ENCODE assay signal across 11 cellular contexts in the genomic region with DNA sequence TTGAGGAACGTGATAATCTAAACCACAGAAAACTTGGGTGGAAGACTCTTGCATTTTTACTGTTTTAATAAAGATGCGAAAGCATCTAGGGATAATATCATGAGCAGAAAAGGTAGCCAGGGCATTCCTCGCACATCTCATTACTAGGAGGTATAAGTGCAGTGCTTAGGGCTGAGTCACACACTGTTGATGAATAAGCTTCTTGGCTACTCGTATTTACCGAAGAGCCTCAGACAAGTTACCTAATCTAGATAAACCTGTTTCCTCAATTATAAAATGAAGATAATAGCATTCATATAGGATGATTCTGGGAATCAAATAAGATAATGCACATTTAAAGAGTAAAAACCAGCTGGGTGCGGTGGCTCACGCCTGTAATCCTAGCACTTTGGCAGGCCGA. TPM values are rescaled to one million over a fixed set of nuclear protein-coding genes. Genes with fewer than 3 reads are reported as not detected.
DNase-seq lines count a peak whose midpoint lies in the region; ATAC-seq and TF ChIP-seq lines count a peak whose summit lies in the region.
"Had no signal": no experiment of that assay in that cellular context is flagged by ENCODE, and none has a peak within 500 bp of the region (broad histone marks: within the 10 kb centered on the region; RNA-seq: fewer than 3 reads in every experiment).

No MANE protein-coding gene starts in this region.

- no peaks in the 10 kb centered on the region for H3K79me2 ChIP-seq in PC-3 (ENCODE audit: low read length)

- peak overlapping the region; percentile 81 for H3K4me3 Mint-ChIP-seq in activated CD8-positive, alpha-beta memory T cell treated with anti-CD3 and anti-CD28 coated beads, Interleukin-2, amount 10 ng/mL, durations not matched to agents 7 days and 5 days
- peak overlapping the region; percentile 62 for H3K4me3 Mint-ChIP-seq in endodermal cell

- no peak for DNase-seq in activated CD8-positive, alpha-beta memory T cell treated with anti-CD3 and anti-CD28 coated beads, Interleukin-2, amount 10 ng/mL, durations not matched to agents 7 days and 5 days
- no peak for DNase-seq in activated CD8-positive, alpha-beta memory T cell treated with anti-CD3 and anti-CD28 coated beads, Interleukin-2, amount 50 U/mL, for 4 hours
- DNase-seq in PC-3 (peak; percentile 86), endodermal cell (no peak), DMS79 treated with DMSO at 0.1 percent for 48 hours (lab: John Stamatoyannopoulos, UW) (no peak), AG08396 (ENCODE audit: low spot score) (no peak)
- DNase-seq: WERI-Rb-1 had no signal

- H2AFZ ChIP-seq in PC-3 (ENCODE audit: low read length): peak overlapping the region; percentile 88

- H3K36me3 Mint-ChIP-seq in activated CD8-positive, alpha-beta memory T cell treated with anti-CD3 and anti-CD28 coated beads, Interleukin-2, amount 10 ng/mL, durations not matched to agents 7 days and 5 days: peaks cover 7% of the 10 kb centered on the region
- peaks cover 15% of the 10 kb centered on the region for H3K36me3 Mint-ChIP-seq in endodermal cell (ENCODE audit: low read depth)

- peaks cover 16% of the 10 kb centered on the region for H3K4me1 Mint-ChIP-seq in activated CD8-positive, alpha-beta memory T cell treated with anti-CD3 and anti-CD28 coated beads, Interleukin-2, amount 10 ng/mL, durations not matched to agents 7 days and 5 days
- H3K4me1 Mint-ChIP-seq in endodermal cell: peaks cover 3% of the 10 kb centered on the region

- WGBS in endodermal cell (ENCODE audit: insufficient coverage in 1 of 2, insufficient read length in 1 of 2), 2 experiments: 84 to 93% methylated on average over 6 to 8 of the region's 8 CpGs

- H3K9ac ChIP-seq in PC-3 (ENCODE audit: low read length) (no peak overlapping the region), endodermal cell (ENCODE audit: extremely low read depth, low read length, poor library complexity, severe bottlenecking) (no peak overlapping the region), rectal smooth muscle tissue (ENCODE audit: low read length) (no peak overlapping the region)

- POLR2A ChIA-PET in PC-3 (lab: Charles Lee; ENCODE audit: unreplicated experiment): no interaction called here

- no peaks in the 10 kb centered on the region for H3K27me3 ChIP-seq in PC-3 (ENCODE audit: low read length)
- peaks cover 24% of the 10 kb centered on the region for H3K27me3 ChIP-seq in endodermal cell (ENCODE audit: control insufficient read depth, insufficient read depth, low read length, poor library complexity, severe bottlenecking)
- H3K27me3 ChIP-seq in rectal smooth muscle tissue (ENCODE audit: control insufficient read depth, insufficient read depth, low read length): no peaks in the 10 kb centered on the region

- H3K4me3 ChIP-seq in PC-3 (ENCODE audit: low read length) (peak overlapping the region; percentile 77), endodermal cell (ENCODE audit: low read length) (no peak overlapping the region), rectal smooth muscle tissue (ENCODE audit: low read length) (peak overlapping the region; percentile 66)

- no peaks in the 10 kb centered on the region for H4K20me1 ChIP-seq in PC-3 (ENCODE audit: low read length)

- CTCF ChIA-PET in activated CD8-positive, alpha-beta memory T cell treated with anti-CD3 and anti-CD28 coated beads, Interleukin-2, amount 10 ng/mL, durations not matched to agents 7 days and 5 days (lab: Charles Lee): interaction anchor here (1.2 to 1.9 kb wide), 3 partner anchors 18 to 67 kb away, joined by 4 to 7 read pairs (median 5); no protein-coding TSS in a partner anchor
- CTCF ChIA-PET in PC-3 (lab: Charles Lee): interaction anchor here (0.5 kb wide), 2 partner anchors 54 to 123 kb away, joined by 3 to 8 read pairs; no protein-coding TSS in a partner anchor

- H3K4me1 ChIP-seq in PC-3 (ENCODE audit: insufficient read depth, low read length): peaks cover 24% of the 10 kb centered on the region
- peaks cover 2% of the 10 kb centered on the region for H3K4me1 ChIP-seq in endodermal cell (ENCODE audit: control insufficient read depth, insufficient read depth, low read length)
- H3K4me1 ChIP-seq in rectal smooth muscle tissue (ENCODE audit: control insufficient read depth, insufficient read depth, low read length): no peaks in the 10 kb centered on the region
- H3K4me1 ChIP-seq: psoas muscle had no signal

- BruUV-seq in PC-3 (replicated peaks; lab: Mats Ljungman, UMichigan): no TSS peak

- ATAC-seq in activated CD8-positive, alpha-beta memory T cell treated with anti-CD3 and anti-CD28 coated beads, Interleukin-2, amount 10 ng/mL, durations not matched to agents 7 days and 5 days: no peak
- ATAC-seq in PC-3 (peak; percentile 85), GM18511 (IDR thresholded peaks at IDR 0.05; ENCODE audit: unreplicated experiment) (no peak)

- no peak overlapping the region for H3K27ac Mint-ChIP-seq in activated CD8-positive, alpha-beta memory T cell treated with anti-CD3 and anti-CD28 coated beads, Interleukin-2, amount 10 ng/mL, durations not matched to agents 7 days and 5 days
- H3K27ac Mint-ChIP-seq in endodermal cell: no peak overlapping the region

- no peaks in the 10 kb centered on the region for H3K9me3 Mint-ChIP-seq in activated CD8-positive, alpha-beta memory T cell treated with anti-CD3 and anti-CD28 coated beads, Interleukin-2, amount 10 ng/mL, durations not matched to agents 7 days and 5 days (ENCODE audit: low read depth)
- H3K9me3 Mint-ChIP-seq in endodermal cell: no peaks in the 10 kb centered on the region

- intact Hi-C loops in PC-3 (cut with micrococcal nuclease): loop anchor here (2.0 to 5.0 kb wide), 2 partner anchors 20 to 219 kb away; a partner anchor contains a TSS

- H3K36me3 ChIP-seq in PC-3 (ENCODE audit: low read depth, low read length) (peaks cover 7% of the 10 kb centered on the region), endodermal cell (ENCODE audit: control insufficient read depth, insufficient read depth, low read length) (peaks cover 19% of the 10 kb centered on the region), rectal smooth muscle tissue (ENCODE audit: control insufficient read depth, insufficient read depth, low read length) (peaks cover 6% of the 10 kb centered on the region)

- TF ChIP-seq CTCF in PC-3 (conservative IDR thresholded peaks at IDR 0.05; ENCODE audit: low read depth, low read length) (no peak), endodermal cell (conservative IDR thresholded peaks at IDR 0.05) (no peak)

- no peaks in the 10 kb centered on the region for H3K9me2 ChIP-seq in PC-3 (replicated peaks; ENCODE audit: low read length)

- no peaks in the 10 kb centered on the region for H3F3A ChIP-seq in PC-3 (ENCODE audit: low read length, unreplicated experiment)

- H3K27ac ChIP-seq in PC-3 (ENCODE audit: low read length) (peak overlapping the region; percentile 16; the same call in 1 of the 2 replicates), endodermal cell (ENCODE audit: low read depth, low read length) (no peak overlapping the region), rectal smooth muscle tissue (ENCODE audit: low read depth, low read length) (no peak overlapping the region)
- H3K27ac ChIP-seq: psoas muscle, thoracic aorta, WERI-Rb-1 had no signal

- H3K27me3 Mint-ChIP-seq in activated CD8-positive, alpha-beta memory T cell treated with anti-CD3 and anti-CD28 coated beads, Interleukin-2, amount 10 ng/mL, durations not matched to agents 7 days and 5 days: peaks cover 26% of the 10 kb centered on the region
- peaks cover 25% of the 10 kb centered on the region for H3K27me3 Mint-ChIP-seq in endodermal cell (ENCODE audit: insufficient read depth)

- no peaks in the 10 kb centered on the region for H3K9me3 ChIP-seq in PC-3 (ENCODE audit: low read length)
- H3K9me3 ChIP-seq in endodermal cell (ENCODE audit: control insufficient read depth, low read length): no peaks in the 10 kb centered on the region
- H3K9me3 ChIP-seq: psoas muscle, thoracic aorta had no signal

- H3K4me2 ChIP-seq in PC-3 (ENCODE audit: low read length): peak overlapping the region; percentile 77

RNA-seq across cellular contexts. Expression of a gene that starts 0.8 kb away (rescaled TPM):
- under 1 TPM in 1 of 2 experiments, not detected in 1; 0.06 TPM for total RNA-seq in activated CD8-positive, alpha-beta memory T cell treated with anti-CD3 and anti-CD28 coated beads, Interleukin-2, amount 10 ng/mL, durations not matched to agents 7 days and 5 days
- 0.84 and 1.2 TPM in 2 replicates for total RNA-seq in PC-3 (2014; rRNA removed)
- under 1 TPM; 0.48 to 0.75 TPM for total RNA-seq in endodermal cell
- polyA plus RNA-seq in endodermal cell (2013, experiment 1 of 2): 0.28 TPM
- polyA plus RNA-seq in endodermal cell (2013, experiment 2 of 2): 0.25 TPM
- total RNA-seq: thoracic aorta had no signal

RNA-seq across cellular contexts. Expression of a gene that starts 19.9 kb away (rescaled TPM):
- total RNA-seq in activated CD8-positive, alpha-beta memory T cell treated with anti-CD3 and anti-CD28 coated beads, Interleukin-2, amount 10 ng/mL, durations not matched to agents 7 days and 5 days: 10 to 100 TPM; 40.5 to 45.7 TPM
- total RNA-seq in PC-3 (2014; rRNA removed) (20.6 and 24.2 TPM in 2 replicates), endodermal cell (10 to 100 TPM; 53.0 to 54.2 TPM)
- polyA plus RNA-seq in endodermal cell (2013, experiment 1 of 2): 38.6 TPM
- polyA plus RNA-seq in endodermal cell (2013, experiment 2 of 2): 38.2 TPM

RNA-seq across cellular contexts. Expression of a gene that starts 20.1 kb away (rescaled TPM):
- total RNA-seq in activated CD8-positive, alpha-beta memory T cell treated with anti-CD3 and anti-CD28 coated beads, Interleukin-2, amount 10 ng/mL, durations not matched to agents 7 days and 5 days: 10 to 100 TPM; 21.8 to 25.6 TPM
- total RNA-seq in PC-3 (2014; rRNA removed) (13.5 and 17.9 TPM in 2 replicates), endodermal cell (10 to 100 TPM; 36.2 to 43.1 TPM)
- 39.2 TPM for polyA plus RNA-seq in endodermal cell (2013, experiment 1 of 2)
- polyA plus RNA-seq in endodermal cell (2013, experiment 2 of 2): 34.8 TPM
